In genomic region chr3:168154101-168154500, GRCh38 we compare ENCODE assay signal across 26 cellular contexts.
"Had no signal": no experiment of that assay in that cellular context is flagged by ENCODE, and none has a peak within 500 bp of the region (broad histone marks: within the 10 kb centered on the region; RNA-seq: fewer than 3 reads in every experiment).

No MANE protein-coding gene starts in this region.

- H3K36me3 ChIP-seq: heart right ventricle, neural progenitor cell, right lobe of liver, stomach, thyroid gland had no signal

- ATAC-seq: effector memory CD8-positive, alpha-beta T cell; heart right ventricle; left colon; naive thymus-derived CD4-positive, alpha-beta T cell; stimulated activated naive B cell treated with anti-CD40 and anti-IgM and Interleukin-4, amounts not matched to agents 10 μg/mL and 1 μg/mL and 100 μg/mL, for 72 hours had no signal

- H3K27me3 ChIP-seq: heart right ventricle, neural progenitor cell, right lobe of liver, stomach, thyroid gland had no signal

- H3K27ac ChIP-seq: heart right ventricle, neural progenitor cell, parathyroid adenoma, right lobe of liver, stomach, thyroid gland had no signal

- H3K4me1 ChIP-seq: neural progenitor cell, parathyroid adenoma, right lobe of liver, stomach, thyroid gland had no signal

- H3K4me3 ChIP-seq: heart right ventricle, neural progenitor cell, right lobe of liver, stomach, thyroid gland had no signal

- H3K9me3 ChIP-seq: right lobe of liver, thyroid gland had no signal

- DNase-seq: cerebellar nuclear complex; cortex of kidney; effector memory CD8-positive, alpha-beta T cell; erythroblast; foreskin melanocyte; glutamatergic neuron; heart right ventricle; hypothalamus; immature natural killer cell; islet precursor cell; kidney glomerular epithelial cell; left colon; mammary epithelial cell; mesendoderm; midbrain; naive thymus-derived CD4-positive, alpha-beta T cell; right lobe of liver; small intestine; stimulated activated CD4-positive, alpha-beta T cell treated with anti-CD3 and anti-CD28 coated beads, Interleukin-15, amount 100 ng/mL, for 24 hours; stimulated activated CD4-positive, alpha-beta T cell treated with anti-CD3 and anti-CD28 coated beads, Interleukin-2, amount 100 ng/mL, for 48 hours; stimulated activated naive B cell treated with anti-CD40 and anti-IgM and Interleukin-4, amounts not matched to agents 10 μg/mL and 1 μg/mL and 100 μg/mL, for 72 hours; stomach; thyroid gland; trophoblast cell had no signal
